In the genomic region with DNA sequence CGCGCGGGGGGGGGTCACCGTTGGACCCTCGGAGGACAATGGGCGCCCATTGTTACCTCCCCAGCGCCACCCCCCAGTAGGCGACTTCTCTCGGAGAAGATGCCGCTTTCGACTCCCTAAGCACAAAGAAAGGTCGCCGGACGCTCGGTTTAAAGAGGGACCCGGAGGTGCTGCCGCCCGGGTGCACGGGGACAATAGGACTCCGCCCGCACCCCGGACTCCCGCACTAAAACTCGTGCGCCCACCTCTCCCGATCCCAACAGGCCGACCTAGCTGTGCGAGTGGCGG, we compare ENCODE assay signal across 7 cellular contexts. TPM values are rescaled to one million over a fixed set of nuclear protein-coding genes. Genes with fewer than 3 reads are reported as not detected.
DNase-seq lines count a peak whose midpoint lies in the region; ATAC-seq and TF ChIP-seq lines count a peak whose summit lies in the region.

No MANE protein-coding gene starts in this region.

- POLR2A ChIA-PET in activated B cell treated with CpG ODN at 0.5 μM for 24 hours (lab: Charles Lee) = interaction anchor here (0.8 to 7.3 kb wide), 12 partner anchors 10 to 281 kb away, joined by 3 to 106 read pairs (median 4); no protein-coding TSS in a partner anchor

- CTCF ChIA-PET in activated B cell treated with CpG ODN at 0.5 μM for 24 hours (lab: Charles Lee) = interaction anchor here (1.2 to 2.4 kb wide), 3 partner anchors 28 to 257 kb away, joined by 3 to 10 read pairs (median 5); no protein-coding TSS in a partner anchor

- intact Hi-C loops in activated B cell treated with CpG ODN at 0.5 μM for 24 hours (cut with micrococcal nuclease) = loop anchor here (1.0 to 5.0 kb wide), 6 partner anchors 36 to 279 kb away; no protein-coding TSS in a partner anchor
- intact Hi-C loops in right cardiac atrium (cut with DNase I) = loop anchor here in 2 of 4 donors (10.0 kb wide), 2 partner anchors 153 to 203 kb away; no protein-coding TSS in a partner anchor

- DNase-seq in activated B cell treated with CpG ODN at 0.5 μM for 24 hours (no peak), right cardiac atrium (peak in 1 of 3 donors; percentile 64), KG1 (lab: John Stamatoyannopoulos, UW) (no peak), NCI-H2196 (lab: John Stamatoyannopoulos, UW; ENCODE audit: unreplicated experiment) (no peak)
- DNase-seq in stimulated activated CD8-positive, alpha-beta memory T cell treated with anti-CD3 and anti-CD28 coated beads, Interleukin-4, amount 100 ng/mL, for 48 hours = peak; percentile 58

- H3K4me3 ChIP-seq in right cardiac atrium (ENCODE audit: low read length) = peak overlapping the region; percentile 61

- peaks cover 56% of the 10 kb centered on the region for H3K4me1 Mint-ChIP-seq in activated B cell treated with CpG ODN at 0.5 μM for 24 hours

- WGBS in right cardiac atrium = under 1% methylated on average over 29 of the region's 29 CpGs

- no peaks in the 10 kb centered on the region for H3K9me3 ChIP-seq in right cardiac atrium (ENCODE audit: control insufficient read depth, low read length)

- ATAC-seq in GM18867 (IDR thresholded peaks at IDR 0.05; ENCODE audit: unreplicated experiment) (peak; percentile 13), HG02981 (IDR thresholded peaks at IDR 0.05; ENCODE audit: unreplicated experiment) (peak; percentile 11), activated B cell treated with CpG ODN at 0.5 μM for 24 hours (ENCODE audit: low read depth) (peak; percentile 25), right cardiac atrium (no peak)

- peaks cover 5% of the 10 kb centered on the region for H3K4me1 ChIP-seq in right cardiac atrium (ENCODE audit: control insufficient read depth, insufficient read depth, low read length)

- H3K4me3 Mint-ChIP-seq in activated B cell treated with CpG ODN at 0.5 μM for 24 hours = peak overlapping the region; percentile 90

- H3K27me3 Mint-ChIP-seq in activated B cell treated with CpG ODN at 0.5 μM for 24 hours = no peaks in the 10 kb centered on the region

- no peaks in the 10 kb centered on the region for H3K27me3 ChIP-seq in right cardiac atrium (ENCODE audit: control insufficient read depth, insufficient read depth)

- H3K27ac Mint-ChIP-seq in activated B cell treated with CpG ODN at 0.5 μM for 24 hours = peak overlapping the region; percentile 84

- H3K27ac ChIP-seq in right cardiac atrium (ENCODE audit: low read length) = peak overlapping the region; percentile 98

- peaks cover 12% of the 10 kb centered on the region for H3K36me3 Mint-ChIP-seq in activated B cell treated with CpG ODN at 0.5 μM for 24 hours (ENCODE audit: low read depth)

- H3K9me3 Mint-ChIP-seq in activated B cell treated with CpG ODN at 0.5 μM for 24 hours = no peaks in the 10 kb centered on the region

- no peak for TF ChIP-seq CTCF in activated B cell treated with CpG ODN at 0.5 μM for 24 hours (IDR thresholded peaks at IDR 0.05)

RNA-seq across cellular contexts. Expression of a gene that starts 0.3 kb away (rescaled TPM):
- 33.2 and 33.3 TPM in 2 replicates for total RNA-seq in activated B cell treated with CpG ODN at 0.5 μM for 24 hours
- total RNA-seq in right cardiac atrium = 10 to 100 TPM; 65.0 to 98.4 (median 78.6) TPM
- polyA plus RNA-seq in right cardiac atrium = 37.3 TPM

Comparison
In these comparisons a context has a peak if more than half of its experiments do, and no peak if none do; other contexts are left out.
1. ATAC-seq: peak in GM18867 (single experiment), HG02981 (single experiment) and activated B cell treated with CpG ODN at 0.5 μM for 24 hours (single experiment); none in right cardiac atrium (0 of 2).